Comparison of ENCODE assay signal across 8 cellular contexts in genomic region chr11:125941606-125942275, GRCh38. TPM values are rescaled to one million over a fixed set of nuclear protein-coding genes. Genes with fewer than 3 reads are reported as not detected.
DNase-seq lines count a peak whose midpoint lies in the region; ATAC-seq and TF ChIP-seq lines count a peak whose summit lies in the region.

No MANE protein-coding gene starts in this region.

- in situ Hi-C loops in brain microvascular endothelial cell (cut with HindIII; ENCODE audit: low pct_ligation_motif_present, low sequenced_read_pairs) = loop anchor here (25.0 kb wide), 1 partner anchor 246 kb away; no protein-coding TSS in a partner anchor

- peak overlapping the region; percentile 19 for H3K4me3 Mint-ChIP-seq in T-helper 1 cell treated with Interleukin-12 subunit alpha and Interleukin-12 subunit beta and Interleukin-4 antibody, amounts not matched to agents 30 μg/mL and 1 μg/mL, for 36 hours

- H3K9me3 Mint-ChIP-seq in T-helper 1 cell treated with Interleukin-12 subunit alpha and Interleukin-12 subunit beta and Interleukin-4 antibody, amounts not matched to agents 30 μg/mL and 1 μg/mL, for 36 hours = no peaks in the 10 kb centered on the region

- H3K27me3 ChIP-seq in brain microvascular endothelial cell (replicated peaks) (no peaks in the 10 kb centered on the region), kidney epithelial cell (ENCODE audit: control insufficient read depth, insufficient read depth, low read length) (no peaks in the 10 kb centered on the region)

- ATAC-seq in HG03108 (IDR thresholded peaks at IDR 0.05; ENCODE audit: unreplicated experiment) = no peak

- H3K4me1 Mint-ChIP-seq in T-helper 1 cell treated with Interleukin-12 subunit alpha and Interleukin-12 subunit beta and Interleukin-4 antibody, amounts not matched to agents 30 μg/mL and 1 μg/mL, for 36 hours (ENCODE audit: low read depth) = peaks cover 2% of the 10 kb centered on the region

- peak; percentile 61 for DNase-seq in NCI-H1436 (lab: John Stamatoyannopoulos, UW)
- DNase-seq in NCI-H1436 treated with DMSO at 0.1 percent for 48 hours (lab: John Stamatoyannopoulos, UW) = no peak
- peak; percentile 80 for DNase-seq in NCI-H1092 (lab: John Stamatoyannopoulos, UW)
- DNase-seq in brain microvascular endothelial cell = no peak
- peak; percentile 5 for DNase-seq in kidney epithelial cell (ENCODE audit: low read depth)
- peak; percentile 24 to 58 (median 24) for DNase-seq in stimulated activated CD4-positive, alpha-beta T cell treated with anti-CD3 and anti-CD28 coated beads, TNF-alpha, amount 100 ng/mL, for 24 hours (ENCODE audit: low read depth in 3 of 3)

- no peak overlapping the region for H3K27ac Mint-ChIP-seq in T-helper 1 cell treated with Interleukin-12 subunit alpha and Interleukin-12 subunit beta and Interleukin-4 antibody, amounts not matched to agents 30 μg/mL and 1 μg/mL, for 36 hours

- H3K36me3 ChIP-seq in brain microvascular endothelial cell (replicated peaks) (no peaks in the 10 kb centered on the region), kidney epithelial cell (ENCODE audit: control insufficient read depth, insufficient read depth, low read length) (no peaks in the 10 kb centered on the region)

- H3K27ac ChIP-seq in brain microvascular endothelial cell = no peak overlapping the region

- H3K36me3 Mint-ChIP-seq in T-helper 1 cell treated with Interleukin-12 subunit alpha and Interleukin-12 subunit beta and Interleukin-4 antibody, amounts not matched to agents 30 μg/mL and 1 μg/mL, for 36 hours (ENCODE audit: low read depth) = no peaks in the 10 kb centered on the region

- TF ChIP-seq CTCF in brain microvascular endothelial cell (IDR thresholded peaks at IDR 0.05; ENCODE audit: low read depth, low read length, missing control alignments) (peak; percentile 90), kidney epithelial cell (IDR thresholded peaks at IDR 0.05; ENCODE audit: insufficient read depth, low read length, poor library complexity, severe bottlenecking) (peak; percentile 94)

- H3K4me3 ChIP-seq in brain microvascular endothelial cell (ENCODE audit: low read depth, low read length) (no peak overlapping the region), kidney epithelial cell (ENCODE audit: low read depth, low read length) (no peak overlapping the region)

- H3K27me3 Mint-ChIP-seq in T-helper 1 cell treated with Interleukin-12 subunit alpha and Interleukin-12 subunit beta and Interleukin-4 antibody, amounts not matched to agents 30 μg/mL and 1 μg/mL, for 36 hours (ENCODE audit: low read depth) = no peaks in the 10 kb centered on the region

RNA-seq across cellular contexts. Expression of gene VSIG10L2, which starts 4.1 kb away (rescaled TPM):
- total RNA-seq in kidney epithelial cell = not detected in 2 replicates

RNA-seq across cellular contexts. Expression of gene DDX25, which starts 37.4 kb away (rescaled TPM):
- total RNA-seq in kidney epithelial cell = 1.2 and 1.5 TPM in 2 replicates

RNA-seq across cellular contexts. Expression of gene PUS3, which starts 38.7 kb away (rescaled TPM):
- 15.1 and 17.6 TPM in 2 replicates for total RNA-seq in kidney epithelial cell

RNA-seq across cellular contexts. Expression of gene HYLS1, which starts 54.3 kb away (rescaled TPM):
- total RNA-seq in kidney epithelial cell = 3.6 and 5.5 TPM in 2 replicates

Comparison
In these comparisons a context has a peak if more than half of its experiments do, and no peak if none do; other contexts are left out.
1. DNase-seq: peak in NCI-H1436 (single experiment), NCI-H1092 (single experiment), kidney epithelial cell (single experiment) and stimulated activated CD4-positive, alpha-beta T cell treated with anti-CD3 and anti-CD28 coated beads, TNF-alpha, amount 100 ng/mL, for 24 hours (3 of 3); none in NCI-H1436 treated with DMSO at 0.1 percent for 48 hours (single experiment) and brain microvascular endothelial cell (single experiment).